8 cellular contexts compared by ENCODE assay signal in genomic region chr12:43805857-43806736, GRCh38. TPM values are rescaled to one million over a fixed set of nuclear protein-coding genes. Genes with fewer than 3 reads are reported as not detected.
DNase-seq lines count a peak whose midpoint lies in the region; ATAC-seq and TF ChIP-seq lines count a peak whose summit lies in the region.

Gene TWF1 (minus strand): TSS chr12:43806317. CDS start chr12:43806245, 72 bp downstream.

- WGBS in upper lobe of left lung, 2 donors = 0% methylated on average over 19 to 33 of the region's 89 CpGs

- no peak for TF ChIP-seq EP300 in upper lobe of left lung (IDR thresholded peaks at IDR 0.05)

- peak; percentile 96 for ATAC-seq in HG02571 (IDR thresholded peaks at IDR 0.05; ENCODE audit: unreplicated experiment)
- peak; percentile 96 to 100 for ATAC-seq in upper lobe of left lung (ENCODE audit: low FRiP score in 2 of 2)

- intact Hi-C loops in cardiac septum (cut with DNase I) (loop anchor here (1.0 to 2.0 kb wide), 2 partner anchors 30 to 47 kb away; partner anchors contain the start of genes IRAK4, PUS7L and TMEM117), posterior vena cava (cut with DNase I) (loop anchor here in 1 of 2 donors (10.0 kb wide), 1 partner anchor 79 kb away; no protein-coding TSS in a partner anchor)

- 0 out of 3 replicates have a peak, but pooled peaks have one; percentile 24 for TF ChIP-seq CTCF in GM12872 (IDR thresholded peaks at IDR 0.05; ENCODE audit: insufficient read depth, low read depth, low read length)
- peak in 5 of 6 experiments; percentile 20 to 59 (median 32) for TF ChIP-seq CTCF in upper lobe of left lung (IDR thresholded peaks at IDR 0.05)

- H3K4me3 ChIP-seq in adipocyte (ENCODE audit: low read length) (peak within 1 kb of the TSS; percentile 98), upper lobe of left lung (peak within 1 kb of the TSS; percentile 43 to 98 (median 92))

- H3K27me3 ChIP-seq in adipocyte (replicated peaks; ENCODE audit: control insufficient read depth, insufficient read depth, low read length) = no peaks in the 10 kb centered on the region
- no peaks in the 10 kb centered on the region for H3K27me3 ChIP-seq in upper lobe of left lung

- no peaks in the 10 kb centered on the region for H3K9me3 ChIP-seq in adipocyte (ENCODE audit: control insufficient read depth, low read length)
- no peaks in the 10 kb centered on the region for H3K9me3 ChIP-seq in upper lobe of left lung

- H3K36me3 ChIP-seq in adipocyte (ENCODE audit: control insufficient read depth, insufficient read depth, low read length, severe bottlenecking) (peaks cover 28% of the 10 kb centered on the region), upper lobe of left lung (peaks cover 4 to 25% (median 7%) of the 10 kb centered on the region in 4 donors)

- peak within 1 kb of the TSS; percentile 97 for H3K9ac ChIP-seq in adipocyte (ENCODE audit: low read length)

- peaks cover 34% of the 10 kb centered on the region for H3K4me1 ChIP-seq in adipocyte (ENCODE audit: control insufficient read depth, insufficient read depth, low read length)
- peaks cover 10 to 32% (median 17%) of the 10 kb centered on the region in 4 donors for H3K4me1 ChIP-seq in upper lobe of left lung

- peak in 3 of 4 donors; percentile 52 to 93 (median 92) for TF ChIP-seq POLR2A in upper lobe of left lung (IDR thresholded peaks at IDR 0.05)

- DNase-seq in NAMALWA (ENCODE audit: low spot score) (peak; percentile 85), T follicular helper cell (ENCODE audit: low read depth) (peak; percentile 72), adipocyte (ENCODE audit: low read depth) (peak; percentile 93), cardiac septum (ENCODE audit: low spot score) (peak; percentile 95), posterior vena cava (ENCODE audit: low spot score) (peak; percentile 97), upper lobe of left lung (peak; percentile 91 to 99)

- peak within 1 kb of the TSS; percentile 96 to 99 (median 97) for H3K27ac ChIP-seq in upper lobe of left lung

RNA-seq across cellular contexts. Expression of gene TWF1, which starts in this region (rescaled TPM):
- 16.5 TPM for total RNA-seq in cardiac septum
- total RNA-seq in posterior vena cava = 100 to 1,000 TPM; 104 to 110 TPM
- total RNA-seq in upper lobe of left lung = 10 to 100 TPM; 15.5 to 67.9 (median 43.1) TPM

Comparison
In these comparisons a context has a peak if more than half of its experiments do, and no peak if none do; other contexts are left out.
1. Peak in every context shown above with its lines: DNase-seq, ATAC-seq, H3K4me3 ChIP-seq and H3K27ac ChIP-seq.